In genomic region chr10:47403401-47404318, GRCh38 we compare ENCODE assay signal across 11 cellular contexts. TPM values are rescaled to one million over a fixed set of nuclear protein-coding genes. Genes with fewer than 3 reads are reported as not detected.
DNase-seq lines count a peak whose midpoint lies in the region; ATAC-seq and TF ChIP-seq lines count a peak whose summit lies in the region.
"Had no signal": no experiment of that assay in that cellular context is flagged by ENCODE, and none has a peak within 500 bp of the region (broad histone marks: within the 10 kb centered on the region; RNA-seq: fewer than 3 reads in every experiment).

No MANE protein-coding gene starts in this region.

- CTCF ChIA-PET in IMR-90 (lab: Yijun Ruan, JAX): no interaction called here

- peak overlapping the region; percentile 97 for H2BK20ac ChIP-seq in IMR-90 (ENCODE audit: low read depth, low read length)

- H2AK5ac ChIP-seq in IMR-90 (ENCODE audit: low read depth, low read length): peak overlapping the region; percentile 94

- peak overlapping the region; percentile 83 for H3K18ac ChIP-seq in IMR-90 (ENCODE audit: low read depth, low read length)

- TF ChIP-seq CTCF in IMR-90 (conservative IDR thresholded peaks at IDR 0.05; ENCODE audit: low read depth, low read length) (no peak), choroid plexus epithelial cell (conservative IDR thresholded peaks at IDR 0.05; ENCODE audit: low read depth, low read length) (peak; percentile 5), nephron progenitor cell (IDR thresholded peaks at IDR 0.05) (no peak), natural killer cell (IDR thresholded peaks at IDR 0.05) (no peak)

- peak overlapping the region; percentile 99 for H3K4ac ChIP-seq in IMR-90 (ENCODE audit: low read depth, low read length)

- H3K14ac ChIP-seq in IMR-90 (replicated peaks; ENCODE audit: low read depth, low read length): peak overlapping the region; percentile 93

- H3K4me1 ChIP-seq in IMR-90 (ENCODE audit: control insufficient read depth, insufficient read depth, low read length): peaks cover 27% of the 10 kb centered on the region

- H2BK5ac ChIP-seq in IMR-90 (ENCODE audit: low read depth, low read length, poor library complexity, severe bottlenecking): peak overlapping the region; percentile 73

- TF ChIP-seq RAD21 in IMR-90 (IDR thresholded peaks at IDR 0.05; ENCODE audit: low read length): no peak

- no TSS peak for BruUV-seq in IMR-90 (replicated peaks; lab: Mats Ljungman, UMichigan)

- peaks cover 23% of the 10 kb centered on the region for H3K4me1 Mint-ChIP-seq in nephron progenitor cell
- no peaks in the 10 kb centered on the region for H3K4me1 Mint-ChIP-seq in natural killer cell

- peaks cover 3% of the 10 kb centered on the region for H3K27me3 Mint-ChIP-seq in nephron progenitor cell (ENCODE audit: low read depth, poor library complexity)
- peaks cover 1 to 3% of the 10 kb centered on the region in 2 donors for H3K27me3 Mint-ChIP-seq in natural killer cell (ENCODE audit: low read depth in 2 of 2)

- dilution Hi-C loops in IMR-90 (cut with HindIII; ENCODE audit: low sequenced_read_pairs, unreplicated experiment): no loop called here

- intact Hi-C loops in IMR-90 (cut with micrococcal nuclease) (no loop called here), natural killer cell (cut with micrococcal nuclease) (no loop called here)

- H3K36me3 ChIP-seq in IMR-90 (ENCODE audit: control insufficient read depth, insufficient read depth, low read length): no peaks in the 10 kb centered on the region
- H3K36me3 ChIP-seq: heart left ventricle had no signal

- H3K4me3 Mint-ChIP-seq in nephron progenitor cell (no peak overlapping the region), natural killer cell (no peak overlapping the region)

- H3K23ac ChIP-seq in IMR-90 (ENCODE audit: low read depth, low read length): peak overlapping the region; percentile 94

- TF ChIP-seq POLR2A in IMR-90 (IDR thresholded peaks at IDR 0.05; ENCODE audit: low read depth, low read length): no peak

- H3K36me3 Mint-ChIP-seq in nephron progenitor cell (ENCODE audit: low read depth) (no peaks in the 10 kb centered on the region), natural killer cell (no peaks in the 10 kb centered on the region)

- H4K91ac ChIP-seq in IMR-90 (ENCODE audit: insufficient read depth, low read depth, low read length): peak overlapping the region; percentile 94

- H3K27ac Mint-ChIP-seq in nephron progenitor cell (peak overlapping the region; percentile 46), natural killer cell (no peak overlapping the region)

- peak overlapping the region; percentile 56; the same call in 1 of the 2 replicates for H3K4me2 ChIP-seq in IMR-90 (ENCODE audit: low read depth, low read length)

- H2BK120ac ChIP-seq in IMR-90 (ENCODE audit: low read depth, low read length): peak overlapping the region; percentile 97

- no peaks in the 10 kb centered on the region for H4K20me1 ChIP-seq in IMR-90 (ENCODE audit: insufficient read depth, low read length)

- H3K9me3 Mint-ChIP-seq in nephron progenitor cell (peaks cover 4% of the 10 kb centered on the region), natural killer cell (no peaks in the 10 kb centered on the region)

- H3K79me1 ChIP-seq in IMR-90 (ENCODE audit: low read depth in 1 of 2, low read length in 2 of 2): no peaks in the 10 kb centered on the region

- H4K5ac ChIP-seq in IMR-90 (ENCODE audit: low read depth, low read length): peak overlapping the region; percentile 33

- POLR2A ChIA-PET in IMR-90 (lab: Charles Lee; ENCODE audit: unreplicated experiment): no interaction called here

- DNase-seq in Daoy (ENCODE audit: low read depth) (peak; percentile 45), IMR-90 (peak; percentile 18), choroid plexus epithelial cell (ENCODE audit: low read depth) (peak; percentile 40), nephron progenitor cell (no peak), C1 segment of cervical spinal cord (lab: John Stamatoyannopoulos, UW) (no peak), natural killer cell (no peak), retina (no peak)

- H2AK9ac ChIP-seq in IMR-90 (replicated peaks; ENCODE audit: low read depth, low read length, poor library complexity): peak overlapping the region; percentile 94

- WGBS in IMR-90 (ENCODE audit: extremely low coverage in 2 of 2, insufficient read length in 1 of 2), 2 experiments: 33% methylated on average over 1 of the region's 7 CpGs; no CpG with 5 or more reads in 1 of the 2 experiments

- peak overlapping the region; percentile 88 for H2AFZ ChIP-seq in IMR-90 (replicated peaks; ENCODE audit: low read length, poor library complexity)

- H3K27ac ChIP-seq in IMR-90 (ENCODE audit: insufficient read depth, low read length): peak overlapping the region; percentile 50

- H3K9ac ChIP-seq in IMR-90 (ENCODE audit: low read depth, low read length): no peak overlapping the region

- in situ Hi-C loops in IMR-90 (cut with MboI; ENCODE audit: low sequenced_read_pairs): loop anchor here (25.0 kb wide), 1 partner anchor 866 kb away; no protein-coding TSS in a partner anchor

- no peaks in the 10 kb centered on the region for H3K9me3 ChIP-seq in IMR-90 (ENCODE audit: control insufficient read depth, insufficient read depth, low read length)
- H3K9me3 ChIP-seq: heart left ventricle had no signal

- peak overlapping the region; percentile 40 to 98; a peak in 3 of 4 replicates for H4K8ac ChIP-seq in IMR-90 (ENCODE audit: low read depth in 2 of 2, low read length in 2 of 2)

- no peaks in the 10 kb centered on the region for H3K27me3 ChIP-seq in IMR-90 (ENCODE audit: control insufficient read depth, insufficient read depth, low read length)
- H3K27me3 ChIP-seq: heart left ventricle had no signal

- H3K4me3 ChIP-seq in IMR-90 (ENCODE audit: insufficient read depth, low read depth, low read length): no peak overlapping the region
- H3K4me3 ChIP-seq in choroid plexus epithelial cell (ENCODE audit: low read depth, low read length): no peak overlapping the region
- H3K4me3 ChIP-seq: heart left ventricle had no signal

- peak overlapping the region; percentile 60; the same call in 2 of the 3 replicates for H2BK15ac ChIP-seq in IMR-90 (ENCODE audit: low read depth, low read length)

- peak overlapping the region; percentile 42; the same call in 1 of the 2 replicates for H3K56ac ChIP-seq in IMR-90 (ENCODE audit: extremely low read depth, insufficient read depth, low read length)

- H3K9me1 ChIP-seq in IMR-90 (ENCODE audit: insufficient read depth, low read length): peaks cover 36% of the 10 kb centered on the region

- ATAC-seq in IMR-90 (ENCODE audit: low read depth): peak; percentile 48
- no peak for ATAC-seq in natural killer cell
- ATAC-seq in HG03457 (IDR thresholded peaks at IDR 0.05; ENCODE audit: unreplicated experiment): no peak

TF ChIP-seq in IMR-90, 13 proteins besides CTCF, POLR2A, EP300 and RAD21:
- TF ChIP-seq MAZ (IDR thresholded peaks at IDR 0.05; ENCODE audit: borderline replicate concordance, low read depth, low read length) (no peak), RFX5 (IDR thresholded peaks at IDR 0.05; ENCODE audit: low read depth, low read length) (no peak), RCOR1 (IDR thresholded peaks at IDR 0.05; ENCODE audit: insufficient replicate concordance, low read length) (no peak), SMC3 (IDR thresholded peaks at IDR 0.05; ENCODE audit: low read depth, low read length) (no peak), MXI1 (IDR thresholded peaks at IDR 0.05; ENCODE audit: borderline replicate concordance, low read depth, low read length) (no peak), ELK1 (IDR thresholded peaks at IDR 0.05; ENCODE audit: borderline replicate concordance, low read depth, low read length) (no peak), CHD1 (IDR thresholded peaks at IDR 0.05; ENCODE audit: low read depth, low read length) (no peak), CEBPB (IDR thresholded peaks at IDR 0.05; ENCODE audit: low read depth, low read length) (no peak), NFE2L2 (IDR thresholded peaks at IDR 0.05; ENCODE audit: low read depth, low read length) (no peak), BHLHE40 (IDR thresholded peaks at IDR 0.05; ENCODE audit: low read depth, low read length) (no peak), USF2 (IDR thresholded peaks at IDR 0.05; ENCODE audit: low read depth, low read length) (no peak), FOS (IDR thresholded peaks at IDR 0.05; ENCODE audit: low read depth, low read length) (no peak)

RNA-seq across cellular contexts. Expression of gene ZNF488, which starts 19.6 kb away (rescaled TPM):
- 0.97 and 1.1 TPM in 2 replicates for total RNA-seq in Daoy (2014; rRNA removed; shearing (Covaris generic))
- under 0.01 TPM in 2 replicates for total RNA-seq in IMR-90 (2012; rRNA removed)
- polyA plus RNA-seq in IMR-90 (2012; rRNA removed): 0.14 TPM in 2 replicates
- polyA plus RNA-seq in IMR-90 (2012; cell fraction: cytosol; rRNA removed): 0.11 and 0.22 TPM in 2 replicates
- polyA plus RNA-seq in IMR-90 (2012; cell fraction: nucleus; rRNA removed; ENCODE audit: low replicate concordance): 0.07 and 0.10 TPM in 2 replicates
- total RNA-seq in natural killer cell: not detected

RNA-seq across cellular contexts. Expression of gene RBP3, which starts 55.5 kb away (rescaled TPM):
- total RNA-seq in Daoy (2014; rRNA removed; shearing (Covaris generic)): not detected in 2 replicates
- total RNA-seq in IMR-90 (2012; rRNA removed) (not detected in 2 replicates), natural killer cell (not detected)
- polyA plus RNA-seq in IMR-90 (2012; rRNA removed): not detected in 2 replicates
- not detected in 2 replicates for polyA plus RNA-seq in IMR-90 (2012; cell fraction: cytosol; rRNA removed)
- not detected in 2 replicates for polyA plus RNA-seq in IMR-90 (2012; cell fraction: nucleus; rRNA removed; ENCODE audit: low replicate concordance)
- total RNA-seq: heart left ventricle, LHCN-M2, myocyte had no signal
- polyA plus RNA-seq: heart left ventricle had no signal

Comparison
In these comparisons a context has a peak if more than half of its experiments do, and no peak if none do; other contexts are left out.
1. DNase-seq: peak in Daoy (single experiment), IMR-90 (single experiment) and choroid plexus epithelial cell (single experiment); none in nephron progenitor cell (single experiment), C1 segment of cervical spinal cord (0 of 14), natural killer cell (single experiment) and retina (single experiment).